In genomic region chr1:8211251-8211619, GRCh38 we compare ENCODE assay signal across 1 cellular context.
TF ChIP-seq lines count a peak whose summit lies in the region.

No MANE protein-coding gene starts in this region.

TF ChIP-seq in HepG2, 621 proteins besides CTCF, POLR2A, EP300 and RAD21 (continued from another document):
- TF ChIP-seq, protein P1, sequence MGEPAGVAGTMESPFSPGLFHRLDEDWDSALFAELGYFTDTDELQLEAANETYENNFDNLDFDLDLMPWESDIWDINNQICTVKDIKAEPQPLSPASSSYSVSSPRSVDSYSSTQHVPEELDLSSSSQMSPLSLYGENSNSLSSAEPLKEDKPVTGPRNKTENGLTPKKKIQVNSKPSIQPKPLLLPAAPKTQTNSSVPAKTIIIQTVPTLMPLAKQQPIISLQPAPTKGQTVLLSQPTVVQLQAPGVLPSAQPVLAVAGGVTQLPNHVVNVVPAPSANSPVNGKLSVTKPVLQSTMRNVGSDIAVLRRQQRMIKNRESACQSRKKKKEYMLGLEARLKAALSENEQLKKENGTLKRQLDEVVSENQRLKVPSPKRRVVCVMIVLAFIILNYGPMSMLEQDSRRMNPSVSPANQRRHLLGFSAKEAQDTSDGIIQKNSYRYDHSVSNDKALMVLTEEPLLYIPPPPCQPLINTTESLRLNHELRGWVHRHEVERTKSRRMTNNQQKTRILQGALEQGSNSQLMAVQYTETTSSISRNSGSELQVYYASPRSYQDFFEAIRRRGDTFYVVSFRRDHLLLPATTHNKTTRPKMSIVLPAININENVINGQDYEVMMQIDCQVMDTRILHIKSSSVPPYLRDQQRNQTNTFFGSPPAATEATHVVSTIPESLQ (CRISPR knock-in tag; conservative IDR thresholded peaks at IDR 0.05): no peak
- TF ChIP-seq RBFOX2 (IDR thresholded peaks at IDR 0.05; ENCODE audit: low read depth, low read length) (0 out of 2 replicates have a peak, but pooled peaks have one; percentile 43), NFKBIZ (CRISPR knock-in tag; IDR thresholded peaks at IDR 0.05) (no peak), GABPA (IDR thresholded peaks at IDR 0.05; ENCODE audit: low read depth, low read length) (no peak), GABPA (CRISPR knock-in tag; IDR thresholded peaks at IDR 0.05; ENCODE audit: low read depth) (0 out of 2 replicates have a peak, but pooled peaks have one; percentile 11), ZSCAN21 (CRISPR knock-in tag; IDR thresholded peaks at IDR 0.05; ENCODE audit: borderline replicate concordance) (0 out of 2 replicates have a peak, but pooled peaks have one; percentile 24), PRPF4 (IDR thresholded peaks at IDR 0.05; ENCODE audit: low read depth, low read length, poor library complexity, severe bottlenecking) (peak; percentile 60)
- TF ChIP-seq, protein P2, sequence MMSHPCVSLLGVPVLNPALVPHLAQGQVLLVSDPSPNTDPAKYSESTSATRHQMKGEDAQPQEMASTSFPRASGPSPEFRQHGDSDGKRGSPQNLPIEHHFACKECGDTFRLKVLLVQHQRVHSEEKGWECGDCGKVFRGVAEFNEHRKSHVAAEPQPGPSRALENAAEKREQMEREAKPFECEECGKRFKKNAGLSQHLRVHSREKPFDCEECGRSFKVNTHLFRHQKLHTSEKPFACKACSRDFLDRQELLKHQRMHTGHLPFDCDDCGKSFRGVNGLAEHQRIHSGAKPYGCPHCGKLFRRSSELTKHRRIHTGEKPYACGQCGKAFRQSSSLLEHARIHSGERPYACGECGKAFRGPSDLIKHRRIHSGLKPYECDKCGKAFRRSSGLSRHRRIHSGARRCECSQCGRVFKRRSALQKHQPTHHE (CRISPR knock-in tag; IDR thresholded peaks at IDR 0.05; ENCODE audit: borderline replicate concordance): 0 out of 2 replicates have a peak, but pooled peaks have one; percentile 1
TF ChIP-seq in HepG2: peak in this region for 9.
